ENCODE assay signal across 8 cellular contexts in the genomic region with DNA sequence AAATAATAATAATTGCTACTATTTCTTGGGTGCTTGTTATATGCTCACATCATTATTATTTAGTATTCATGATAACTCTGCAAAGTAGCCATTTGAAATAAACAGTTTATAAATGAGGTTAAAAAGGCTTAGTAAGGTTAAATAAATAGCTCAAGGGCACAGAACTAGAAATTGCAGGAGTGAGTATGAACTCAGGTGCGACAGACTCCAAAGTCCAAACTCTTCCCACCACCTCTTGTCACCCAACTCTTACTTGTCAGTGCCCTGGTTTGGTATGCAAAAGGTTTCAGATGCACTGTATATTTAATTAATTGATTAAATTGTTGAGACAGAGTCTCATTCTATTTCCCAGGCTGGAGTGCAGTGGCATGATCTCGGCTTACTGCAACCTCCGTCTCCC. TPM values are rescaled to one million over a fixed set of nuclear protein-coding genes. Genes with fewer than 3 reads are reported as not detected.
"Had no signal": no experiment of that assay in that cellular context is flagged by ENCODE, and none has a peak within 500 bp of the region (broad histone marks: within the 10 kb centered on the region; RNA-seq: fewer than 3 reads in every experiment).

No MANE protein-coding gene starts in this region.

- ATAC-seq: GM12878 had no signal

- DNase-seq: GDM1, GF-D8 had no signal

- FAIRE-seq: G401.6, GM12878, GM12891, GM12892, GM18507, GM19239 had no signal

- H3K4me3 ChIP-seq: GM12878 had no signal

RNA-seq across cellular contexts. Expression of gene SPATS1, which starts 24.3 kb away (rescaled TPM):
- total RNA-seq: GM12878 had no signal
